Comparison of ENCODE assay signal across 19 cellular contexts in genomic region chr9:69357030-69357853, GRCh38. TPM values are rescaled to one million over a fixed set of nuclear protein-coding genes. Genes with fewer than 3 reads are reported as not detected.
DNase-seq lines count a peak whose midpoint lies in the region; ATAC-seq and TF ChIP-seq lines count a peak whose summit lies in the region.
"Had no signal": no experiment of that assay in that cellular context is flagged by ENCODE, and none has a peak within 500 bp of the region (broad histone marks: within the 10 kb centered on the region; RNA-seq: fewer than 3 reads in every experiment).

No MANE protein-coding gene starts in this region.

- intact Hi-C loops in body of pancreas (cut with DNase I) (no loop called here), heart right ventricle (cut with DNase I) (no loop called here), PC-9 (cut with micrococcal nuclease; ENCODE audit: unreplicated experiment) (no loop called here)

- peaks cover 6% of the 10 kb centered on the region for H3K27me3 Mint-ChIP-seq in type B pancreatic cell

- peak overlapping the region; percentile 8 for H3K27ac Mint-ChIP-seq in type B pancreatic cell
- H3K27ac Mint-ChIP-seq: activated CD8-positive, alpha-beta T cell treated with anti-CD3 and anti-CD28 coated beads, Interleukin-2, amount 10 ng/mL, durations not matched to agents 7 days and 5 days; activated T-cell treated with anti-CD3 and anti-CD28 coated beads, Interleukin-2, amount 50 U/mL, for 24 hours; GM23338 had no signal

- H3K79me2 ChIP-seq in PC-9 (ENCODE audit: low read depth): no peaks in the 10 kb centered on the region

- CTCF ChIA-PET in PC-9 (lab: Charles Lee): no interaction called here

- BruUV-seq in PC-9 (replicated peaks; lab: Mats Ljungman, UMichigan): no TSS peak

- no peaks in the 10 kb centered on the region for H4K20me1 ChIP-seq in PC-9 (ENCODE audit: insufficient read depth)

- no peaks in the 10 kb centered on the region for H3K4me1 Mint-ChIP-seq in type B pancreatic cell (ENCODE audit: unreplicated experiment)
- H3K4me1 Mint-ChIP-seq: central memory CD8-positive, alpha-beta T cell; GM23338 had no signal

- POLR2A ChIA-PET in PC-9 (lab: Charles Lee; ENCODE audit: unreplicated experiment): no interaction called here

- 45 to 47% methylated on average over 5 of the region's 5 CpGs for WGBS in body of pancreas, 2 donors
- WGBS in heart right ventricle, 2 donors: 37 to 50% methylated on average over 5 of the region's 5 CpGs

- H3K4me3 ChIP-seq in body of pancreas (no peak overlapping the region), heart right ventricle (no peak overlapping the region), PC-9 (no peak overlapping the region)
- H3K4me3 ChIP-seq: GM23338, mucosa of descending colon had no signal

- no peaks in the 10 kb centered on the region for H3K36me3 Mint-ChIP-seq in type B pancreatic cell

- H3F3A ChIP-seq in PC-9 (ENCODE audit: insufficient read depth, low read depth): no peaks in the 10 kb centered on the region

- no peak overlapping the region for H3K4me3 Mint-ChIP-seq in type B pancreatic cell
- H3K4me3 Mint-ChIP-seq: activated CD8-positive, alpha-beta T cell treated with anti-CD3 and anti-CD28 coated beads, Interleukin-2, amount 10 ng/mL, durations not matched to agents 7 days and 5 days; activated T-cell treated with anti-CD3 and anti-CD28 coated beads, Interleukin-2, amount 50 U/mL, for 24 hours; central memory CD8-positive, alpha-beta T cell; GM23338 had no signal

- H3K27ac ChIP-seq in body of pancreas: no peak overlapping the region
- peak overlapping the region in 9 of 10 donors; percentile 27 to 75 (median 59) for H3K27ac ChIP-seq in heart right ventricle
- H3K27ac ChIP-seq in PC-9: no peak overlapping the region

- H3K36me3 ChIP-seq in body of pancreas (replicated peaks in 1 of 2; ENCODE audit: insufficient read depth in 1 of 2, low read depth in 2 of 2): no peaks in the 10 kb centered on the region
- H3K36me3 ChIP-seq in heart right ventricle: no peaks in the 10 kb centered on the region
- H3K36me3 ChIP-seq in PC-9 (ENCODE audit: low read depth): no peaks in the 10 kb centered on the region

- no peak for TF ChIP-seq POLR2A in body of pancreas (IDR thresholded peaks at IDR 0.05)

- peak in 2 of 4 donors; percentile 21 to 39 for DNase-seq in body of pancreas
- DNase-seq in heart right ventricle: peak; percentile 25 to 40
- DNase-seq in myocyte (ENCODE audit: low read depth): peak; percentile 5
- DNase-seq in type B pancreatic cell (ENCODE audit: extremely low spot score, unreplicated experiment): no peak
- DNase-seq in SIG-M5 treated with dmso at 0.1 percent for 504 hours (lab: John Stamatoyannopoulos, UW; ENCODE audit: unreplicated experiment): no peak
- DNase-seq in PC-9: no peak
- DNase-seq: activated CD8-positive, alpha-beta T cell treated with anti-CD3 and anti-CD28 coated beads, Interleukin-2, amount 10 ng/mL, durations not matched to agents 7 days and 5 days; activated naive CD4-positive, alpha-beta T cell; activated T-cell treated with anti-CD3 and anti-CD28 coated beads, Interleukin-2, amount 50 U/mL, for 24 hours; amniotic stem cell; DMS79 treated with DMSO at 0.1 percent for 48 hours; erythroblast; kidney glomerular epithelial cell; mucosa of descending colon; NCI-H146; T-helper 9 cell had no signal

- ATAC-seq in body of pancreas: peak; percentile 38
- peak; percentile 72 to 94 (median 88) for ATAC-seq in heart right ventricle
- no peak for ATAC-seq in GM18498 (IDR thresholded peaks at IDR 0.05; ENCODE audit: unreplicated experiment)
- ATAC-seq: activated CD8-positive, alpha-beta T cell treated with anti-CD3 and anti-CD28 coated beads, Interleukin-2, amount 10 ng/mL, durations not matched to agents 7 days and 5 days; GM23338; mucosa of descending colon had no signal

- TF ChIP-seq CTCF in body of pancreas (IDR thresholded peaks at IDR 0.05) (no peak), heart right ventricle (IDR thresholded peaks at IDR 0.05) (no peak), type B pancreatic cell (conservative IDR thresholded peaks at IDR 0.05) (no peak), PC-9 (conservative IDR thresholded peaks at IDR 0.05) (no peak)

- H3K9me3 Mint-ChIP-seq in type B pancreatic cell: no peaks in the 10 kb centered on the region
- H3K9me3 Mint-ChIP-seq: activated T-cell treated with anti-CD3 and anti-CD28 coated beads, Interleukin-2, amount 50 U/mL, for 24 hours; central memory CD8-positive, alpha-beta T cell; GM23338 had no signal

- no peak overlapping the region for H3K4me2 ChIP-seq in PC-9
- H3K4me2 ChIP-seq: GM23338 had no signal

- H3K27me3 ChIP-seq in body of pancreas (no peaks in the 10 kb centered on the region), heart right ventricle (no peaks in the 10 kb centered on the region), PC-9 (ENCODE audit: insufficient read depth, low read depth) (no peaks in the 10 kb centered on the region)

- no peaks in the 10 kb centered on the region for H3K9me3 ChIP-seq in body of pancreas
- no peaks in the 10 kb centered on the region for H3K9me3 ChIP-seq in heart right ventricle
- H3K9me3 ChIP-seq in PC-9 (ENCODE audit: insufficient read depth, low read depth): 0 out of 2 replicates have a peak, but pooled peaks cover 3% of the 10 kb centered on the region
- H3K9me3 ChIP-seq: mucosa of descending colon had no signal

- no peak overlapping the region for H2AFZ ChIP-seq in PC-9
- H2AFZ ChIP-seq: GM23338 had no signal

- H3K9me2 ChIP-seq in PC-9 (ENCODE audit: insufficient read depth): no peaks in the 10 kb centered on the region

- no peaks in the 10 kb centered on the region for H3K4me1 ChIP-seq in body of pancreas
- peaks cover 0 to 34% (median 8%) of the 10 kb centered on the region in 9 donors for H3K4me1 ChIP-seq in heart right ventricle
- H3K4me1 ChIP-seq in PC-9 (replicated peaks; ENCODE audit: insufficient read depth): no peaks in the 10 kb centered on the region

RNA-seq across cellular contexts. Expression of gene ENTREP1, which starts 32.2 kb away (rescaled TPM):
- total RNA-seq in body of pancreas (10 to 100 TPM in 1 of 2 donors, 1 to 10 TPM in 1; 6.9 to 10.9 TPM), heart right ventricle (10 to 100 TPM; 23.4 to 40.5 (median 26.6) TPM), myocyte (3.4 and 3.7 TPM in 2 replicates), type B pancreatic cell (ENCODE audit: low replicate concordance) (3.0 and 4.1 TPM in 2 replicates), PC-9 (2021) (0.30 and 0.35 TPM in 2 replicates)
- polyA plus RNA-seq in heart right ventricle: 10 to 100 TPM; 12.3 to 28.1 TPM
- polyA plus RNA-seq in myocyte (2012): 6.5 TPM
- total RNA-seq: activated CD8-positive, alpha-beta T cell treated with anti-CD3 and anti-CD28 coated beads, Interleukin-2, amount 10 ng/mL, durations not matched to agents 7 days and 5 days had no signal

Comparison
In these comparisons a context has a peak if more than half of its experiments do, and no peak if none do; other contexts are left out.
1. DNase-seq: peak in heart right ventricle (2 of 2) and myocyte (single experiment); none in type B pancreatic cell (single experiment), SIG-M5 treated with dmso at 0.1 percent for 504 hours (single experiment) and PC-9 (0 of 2).
2. H3K27ac ChIP-seq: peak in heart right ventricle (9 of 10); none in body of pancreas (0 of 4) and PC-9 (single experiment).